In genomic region chr19:2235396-2236284, GRCh38 we compare ENCODE assay signal across 6 cellular contexts. TPM values are rescaled to one million over a fixed set of nuclear protein-coding genes. Genes with fewer than 3 reads are reported as not detected.
DNase-seq lines count a peak whose midpoint lies in the region; TF ChIP-seq lines count a peak whose summit lies in the region.

No MANE protein-coding gene starts in this region.

- peak overlapping the region; percentile 95 for H2AFZ ChIP-seq in neuronal stem cell (ENCODE audit: low read length)

- H3K4me1 Mint-ChIP-seq in activated naive CD4-positive, alpha-beta T cell treated with anti-CD3 and anti-CD28 coated beads, Interleukin-2, amount 10 ng/mL, durations not matched to agents 7 days and 5 days = peaks cover 54% of the 10 kb centered on the region

- no peak overlapping the region for H4K91ac ChIP-seq in neuronal stem cell (ENCODE audit: low read depth, low read length, poor library complexity)

- H3K4me2 ChIP-seq in neuronal stem cell (ENCODE audit: insufficient read depth, low read length, poor library complexity, severe bottlenecking) = peak overlapping the region; percentile 92

- H3K4me3 ChIP-seq in cardiac fibroblast (replicated peaks in 1 of 2; ENCODE audit: low read depth in 2 of 2, low read length in 2 of 2) = peak overlapping the region; percentile 69 to 77
- H3K4me3 ChIP-seq in neuronal stem cell (ENCODE audit: low read length in 2 of 2) = peak overlapping the region; percentile 60 to 95

- WGBS in neuronal stem cell (ENCODE audit: extremely low coverage in 2 of 2, insufficient read length in 2 of 2, insufficient replicate concordance in 1 of 2), 2 donors = no CpG with 5 or more reads among the region's 73 CpGs

- H3K4me3 Mint-ChIP-seq in activated naive CD4-positive, alpha-beta T cell treated with anti-CD3 and anti-CD28 coated beads, Interleukin-2, amount 10 ng/mL, durations not matched to agents 7 days and 5 days = peak overlapping the region; percentile 98

- peak overlapping the region; percentile 95 for H3K18ac ChIP-seq in neuronal stem cell (ENCODE audit: low read length)

- peak overlapping the region; percentile 99 for H3K23ac ChIP-seq in neuronal stem cell (ENCODE audit: low read depth, low read length, poor library complexity)

- H3K27me3 ChIP-seq in neuronal stem cell (ENCODE audit: control insufficient read depth in 3 of 3, insufficient read depth in 3 of 3, low read depth in 1 of 3, low read length in 3 of 3) = no peaks in the 10 kb centered on the region

- peak overlapping the region; percentile 98 for H3K27ac Mint-ChIP-seq in activated naive CD4-positive, alpha-beta T cell treated with anti-CD3 and anti-CD28 coated beads, Interleukin-2, amount 10 ng/mL, durations not matched to agents 7 days and 5 days

- no peak overlapping the region for H2BK12ac ChIP-seq in neuronal stem cell (ENCODE audit: low read length)

- CTCF ChIA-PET in activated naive CD4-positive, alpha-beta T cell treated with anti-CD3 and anti-CD28 coated beads, Interleukin-2, amount 10 ng/mL, durations not matched to agents 7 days and 5 days (lab: Charles Lee) = interaction anchor here (0.6 to 1.9 kb wide), 11 partner anchors 19 to 402 kb away, joined by 3 to 7 read pairs (median 3); no protein-coding TSS in a partner anchor

- no peak overlapping the region for H2BK15ac ChIP-seq in neuronal stem cell (ENCODE audit: low read length)

- DNase-seq in activated naive CD4-positive, alpha-beta T cell treated with anti-CD3 and anti-CD28 coated beads, Interleukin-2, amount 10 ng/mL, durations not matched to agents 7 days and 5 days = peak; percentile 47
- no peak for DNase-seq in activated naive CD4-positive, alpha-beta T cell treated with Interleukin-2 at 50 U/mL for 16 hours
- peak; percentile 62 for DNase-seq in NCI-H1092 treated with DMSO at 0.1 percent for 48 hours (lab: John Stamatoyannopoulos, UW)
- DNase-seq in cardiac fibroblast (ENCODE audit: low read depth in 2 of 2) = no peak
- DNase-seq in neuronal stem cell (ENCODE audit: low spot score) = no peak
- DNase-seq in foreskin melanocyte = no peak

- peak overlapping the region; percentile 91 for H2BK5ac ChIP-seq in neuronal stem cell (ENCODE audit: low read length)

- H2AK5ac ChIP-seq in neuronal stem cell (ENCODE audit: low read depth, low read length) = peak overlapping the region; percentile 94

- H3K9me3 Mint-ChIP-seq in activated naive CD4-positive, alpha-beta T cell treated with anti-CD3 and anti-CD28 coated beads, Interleukin-2, amount 10 ng/mL, durations not matched to agents 7 days and 5 days = no peaks in the 10 kb centered on the region

- peaks cover 23 to 61% of the 10 kb centered on the region in 2 donors for H3K36me3 ChIP-seq in neuronal stem cell (replicated peaks in 1 of 2; ENCODE audit: control insufficient read depth in 2 of 2, insufficient read depth in 2 of 2, low read length in 2 of 2)

- peak overlapping the region; percentile 83 for H3K9ac ChIP-seq in neuronal stem cell (ENCODE audit: low read depth, low read length, poor library complexity)

- no peak overlapping the region for H2BK120ac ChIP-seq in neuronal stem cell (ENCODE audit: low read depth, low read length)

- H3K36me3 Mint-ChIP-seq in activated naive CD4-positive, alpha-beta T cell treated with anti-CD3 and anti-CD28 coated beads, Interleukin-2, amount 10 ng/mL, durations not matched to agents 7 days and 5 days = peaks cover 49% of the 10 kb centered on the region

- H3K9me3 ChIP-seq in neuronal stem cell (replicated peaks in 1 of 2; ENCODE audit: control insufficient read depth in 2 of 2, insufficient read depth in 1 of 2, low read depth in 1 of 2, low read length in 2 of 2) = no peaks in the 10 kb centered on the region

- peaks cover 26% of the 10 kb centered on the region for H3K79me1 ChIP-seq in neuronal stem cell (ENCODE audit: low read depth, low read length)

- no peak overlapping the region for H3K4ac ChIP-seq in neuronal stem cell (ENCODE audit: low read length)

- peak overlapping the region; percentile 38 for H3K14ac ChIP-seq in neuronal stem cell (ENCODE audit: low read length)

- peaks cover 4% of the 10 kb centered on the region for H3K27me3 Mint-ChIP-seq in activated naive CD4-positive, alpha-beta T cell treated with anti-CD3 and anti-CD28 coated beads, Interleukin-2, amount 10 ng/mL, durations not matched to agents 7 days and 5 days

- H3K27ac ChIP-seq in neuronal stem cell (replicated peaks; ENCODE audit: low read length) = no peak overlapping the region

- peaks cover 19 to 23% of the 10 kb centered on the region in 2 donors for H3K4me1 ChIP-seq in neuronal stem cell (ENCODE audit: control insufficient read depth in 2 of 2, insufficient read depth in 1 of 2, low read depth in 1 of 2, low read length in 2 of 2)

- TF ChIP-seq CTCF in cardiac fibroblast (IDR thresholded peaks at IDR 0.05; ENCODE audit: low read depth, low read length) = no peak

- H4K8ac ChIP-seq in neuronal stem cell (ENCODE audit: low read depth, low read length) = no peak overlapping the region

RNA-seq across cellular contexts. Expression of gene PLEKHJ1, which starts 0.5 kb away (rescaled TPM):
- 94.6 TPM for polyA plus RNA-seq in neuronal stem cell (2013, experiment 1 of 2)
- polyA plus RNA-seq in neuronal stem cell (2013, experiment 2 of 2) = 92.1 TPM

RNA-seq across cellular contexts. Expression of gene SF3A2, which starts 1.0 kb away (rescaled TPM):
- polyA plus RNA-seq in neuronal stem cell (2013, experiment 1 of 2) = 117 TPM
- polyA plus RNA-seq in neuronal stem cell (2013, experiment 2 of 2) = 115 TPM

RNA-seq across cellular contexts. Expression of gene AMH, which starts 13.5 kb away (rescaled TPM):
- 10.1 TPM for polyA plus RNA-seq in neuronal stem cell (2013, experiment 1 of 2)
- 9.2 TPM for polyA plus RNA-seq in neuronal stem cell (2013, experiment 2 of 2)

RNA-seq across cellular contexts. Expression of gene JSRP1, which starts 20.6 kb away (rescaled TPM):
- polyA plus RNA-seq in neuronal stem cell (2013, experiment 1 of 2) = 0.22 TPM
- polyA plus RNA-seq in neuronal stem cell (2013, experiment 2 of 2) = 0.15 TPM

RNA-seq across cellular contexts. Expression of gene PEAK3, which starts 46.3 kb away (rescaled TPM):
- not detected for polyA plus RNA-seq in neuronal stem cell (2013, experiment 1 of 2)
- polyA plus RNA-seq in neuronal stem cell (2013, experiment 2 of 2) = not detected

Comparison
In these comparisons a context has a peak if more than half of its experiments do, and no peak if none do; other contexts are left out.
1. DNase-seq: peak in activated naive CD4-positive, alpha-beta T cell treated with anti-CD3 and anti-CD28 coated beads, Interleukin-2, amount 10 ng/mL, durations not matched to agents 7 days and 5 days (single experiment) and NCI-H1092 treated with DMSO at 0.1 percent for 48 hours (single experiment); none in activated naive CD4-positive, alpha-beta T cell treated with Interleukin-2 at 50 U/mL for 16 hours (single experiment), cardiac fibroblast (0 of 2), neuronal stem cell (single experiment) and foreskin melanocyte (single experiment).